ENCODE assay signal across 8 cellular contexts in genomic region chr3:43995929-43996378, GRCh38.
A peak's percentile ranks its signal among the peaks of the same experiment; 100 is the strongest.
DNase-seq lines count a peak whose midpoint lies in the region; ATAC-seq and TF ChIP-seq lines count a peak whose summit lies in the region.

No MANE protein-coding gene starts in this region.

- H3K27me3 Mint-ChIP-seq in glutamatergic neuron (ENCODE audit: unreplicated experiment): peaks cover 30% of the 10 kb centered on the region
- H3K27me3 Mint-ChIP-seq in stimulated activated naive CD8-positive, alpha-beta T cell treated with anti-CD3 and anti-CD28 coated beads, Interleukin-15, amount 100 ng/mL, for 72 hours: peaks cover 100% of the 10 kb centered on the region

- peak; percentile 19 for DNase-seq in activated CD4-positive, alpha-beta T cell treated with anti-CD3 and anti-CD28 coated beads for 48 hours
- no peak for DNase-seq in activated CD4-positive, alpha-beta T cell treated with anti-CD3 and anti-CD28 coated beads for 4 hours
- DNase-seq in WERI-Rb-1: no peak
- DNase-seq in glutamatergic neuron: no peak
- peak in 1 of 2 donors; percentile 17 for DNase-seq in stimulated activated naive CD8-positive, alpha-beta T cell treated with anti-CD3 and anti-CD28 coated beads, Interleukin-15, amount 100 ng/mL, for 72 hours

- no peak for TF ChIP-seq EP300 in gastroesophageal sphincter (IDR thresholded peaks at IDR 0.05)

- TF ChIP-seq POLR2A in gastroesophageal sphincter (IDR thresholded peaks at IDR 0.05): no peak

- peaks cover 27% of the 10 kb centered on the region for H3K36me3 Mint-ChIP-seq in glutamatergic neuron (ENCODE audit: unreplicated experiment)

- H3K36me3 ChIP-seq in WERI-Rb-1 (no peaks in the 10 kb centered on the region), gastroesophageal sphincter (no peaks in the 10 kb centered on the region)

- H3K9me3 ChIP-seq in WERI-Rb-1 (ENCODE audit: severe bottlenecking) (peaks cover 6% of the 10 kb centered on the region), gastroesophageal sphincter (peaks cover 0 to 24% (median 0%) of the 10 kb centered on the region in 3 donors)

- H3K27ac Mint-ChIP-seq in glutamatergic neuron (ENCODE audit: unreplicated experiment): no peak overlapping the region
- no peak overlapping the region for H3K27ac Mint-ChIP-seq in stimulated activated naive CD8-positive, alpha-beta T cell treated with anti-CD3 and anti-CD28 coated beads, Interleukin-15, amount 100 ng/mL, for 72 hours

- H3K4me1 ChIP-seq in gastroesophageal sphincter: peaks cover 0 to 55% (median 40%) of the 10 kb centered on the region in 3 donors

- peaks cover 18% of the 10 kb centered on the region for H3K9me3 Mint-ChIP-seq in glutamatergic neuron (ENCODE audit: unreplicated experiment)
- peaks cover 2 to 4% of the 10 kb centered on the region in 2 donors for H3K9me3 Mint-ChIP-seq in stimulated activated naive CD8-positive, alpha-beta T cell treated with anti-CD3 and anti-CD28 coated beads, Interleukin-15, amount 100 ng/mL, for 72 hours

- peaks cover 11% of the 10 kb centered on the region for H3K4me1 Mint-ChIP-seq in glutamatergic neuron (ENCODE audit: low read depth, unreplicated experiment)
- H3K4me1 Mint-ChIP-seq in stimulated activated naive CD8-positive, alpha-beta T cell treated with anti-CD3 and anti-CD28 coated beads, Interleukin-15, amount 100 ng/mL, for 72 hours: peaks cover 49% of the 10 kb centered on the region

- TF ChIP-seq CTCF in WERI-Rb-1 (IDR thresholded peaks at IDR 0.05; ENCODE audit: low read depth, low read length) (no peak), glutamatergic neuron (IDR thresholded peaks at IDR 0.05; ENCODE audit: partially characterized antibody, unreplicated experiment) (no peak), gastroesophageal sphincter (IDR thresholded peaks at IDR 0.05) (no peak)

- WGBS in gastroesophageal sphincter (ENCODE audit: low coverage in 1 of 2), 2 donors: 2 to 7% methylated on average over 9 to 14 of the region's 18 CpGs

- H3K27me3 ChIP-seq in WERI-Rb-1 (ENCODE audit: insufficient read depth, low read depth, severe bottlenecking): peaks cover 77% of the 10 kb centered on the region
- peaks cover 100% of the 10 kb centered on the region for H3K27me3 ChIP-seq in gastroesophageal sphincter

- H3K4me3 ChIP-seq in WERI-Rb-1 (ENCODE audit: low read depth, low read length) (peak overlapping the region; percentile 44), gastroesophageal sphincter (peak overlapping the region in 1 of 2 donors; percentile 40)

- ATAC-seq in stimulated activated naive CD8-positive, alpha-beta T cell treated with anti-CD3 and anti-CD28 coated beads, Interleukin-15, amount 100 ng/mL, for 72 hours: peak; percentile 21
- ATAC-seq in gastroesophageal sphincter: no peak
- no peak for ATAC-seq in GM21367 (IDR thresholded peaks at IDR 0.05; ENCODE audit: unreplicated experiment)
- no peak for ATAC-seq in GM21528 (IDR thresholded peaks at IDR 0.05; ENCODE audit: low FRiP score, unreplicated experiment)

- H3K27ac ChIP-seq in WERI-Rb-1: no peak overlapping the region
- no peak overlapping the region for H3K27ac ChIP-seq in gastroesophageal sphincter

- peak overlapping the region; percentile 91 for H3K4me3 Mint-ChIP-seq in glutamatergic neuron (ENCODE audit: unreplicated experiment)
- H3K4me3 Mint-ChIP-seq in stimulated activated naive CD8-positive, alpha-beta T cell treated with anti-CD3 and anti-CD28 coated beads, Interleukin-15, amount 100 ng/mL, for 72 hours: peak overlapping the region; percentile 89
